ENCODE assay signal across 35 cellular contexts in genomic region chr2:18376936-18377335, GRCh38.
"Had no signal": no experiment of that assay in that cellular context is flagged by ENCODE, and none has a peak within 500 bp of the region (broad histone marks: within the 10 kb centered on the region; RNA-seq: fewer than 3 reads in every experiment).

No MANE protein-coding gene starts in this region.

- H3K4me2 ChIP-seq: PC-9 had no signal

- FAIRE-seq: RCC 7860 had no signal

- H2AFZ ChIP-seq: PC-9 had no signal

- DNase-seq: activated CD4-positive, alpha-beta memory T cell treated with anti-CD3 and anti-CD28 coated beads, Interleukin-2, amount 10 ng/mL, durations not matched to agents 7 days and 5 days; activated CD4-positive, alpha-beta T cell treated with anti-CD3 and anti-CD28 coated beads for 1 hour; activated CD4-positive, alpha-beta T cell treated with anti-CD3 and anti-CD28 coated beads for 48 hours; activated CD4-positive, CD25-positive, alpha-beta regulatory T cell; activated CD8-positive, alpha-beta memory T cell treated with anti-CD3 and anti-CD28 coated beads for 24 hours; activated CD8-positive, alpha-beta memory T cell treated with anti-CD3 and anti-CD28 coated beads, Interleukin-2, amount 10 ng/mL, durations not matched to agents 7 days and 5 days; activated CD8-positive, alpha-beta memory T cell treated with anti-CD3 and anti-CD28 coated beads, Interleukin-2, amount 50 U/mL, for 48 hours; activated effector memory CD4-positive, alpha-beta T cell treated with Interleukin-2 at 50 U/mL for 16 hours; activated naive CD4-positive, alpha-beta T cell; activated naive CD4-positive, alpha-beta T cell treated with anti-CD3 and anti-CD28 coated beads, Interleukin-2, amount 50 U/mL, for 16 hours; activated naive CD8-positive, alpha-beta T cell treated with anti-CD3 and anti-CD28 coated beads for 36 hours; activated T-cell treated with anti-CD3 and anti-CD28 coated beads, Interleukin-2, amount 50 U/mL, for 48 hours; amniotic stem cell; aorta; brain microvascular endothelial cell; Kasumi-1; KG1; MM.1S; MV-4-11; NCI-H1092; NCI-H1436 treated with DMSO at 0.1 percent for 48 hours; NCI-H1694 treated with DMSO at 0.1 percent for 48 hours; NCI-H2029; NCI-H2171; NCI-H510A; NCI-H526; NCI-H748 treated with DMSO at 0.1 percent for 48 hours; NK-92 treated with Interleukin-12 subunit alpha and Interleukin-12 subunit beta, amount 100 ng/mL, for 24 hours; PC-9; SIG-M5; SW 1271; T1000; WERI-Rb-1 had no signal

- H3K27ac ChIP-seq: brain microvascular endothelial cell, PC-9, RWPE1, WERI-Rb-1 had no signal

- H3K27me3 ChIP-seq: brain microvascular endothelial cell had no signal

- H3K4me3 ChIP-seq: PC-9 had no signal

- H3K36me3 ChIP-seq: brain microvascular endothelial cell, WERI-Rb-1 had no signal
